8 cellular contexts compared by ENCODE assay signal in genomic region chr12:51953011-51953568, GRCh38. TPM values are rescaled to one million over a fixed set of nuclear protein-coding genes. Genes with fewer than 3 reads are reported as not detected.
DNase-seq lines count a peak whose midpoint lies in the region.

No MANE protein-coding gene starts in this region.

- peaks cover 21% of the 10 kb centered on the region for H3K4me1 Mint-ChIP-seq in T-helper 1 cell treated with Interleukin-12 subunit alpha and Interleukin-12 subunit beta and Interleukin-4 antibody, amounts not matched to agents 30 μg/mL and 1 μg/mL, for 36 hours (ENCODE audit: low read depth)
- H3K4me1 Mint-ChIP-seq in activated naive CD8-positive, alpha-beta T cell treated with anti-CD3 and anti-CD28 coated beads for 36 hours: peaks cover 44% of the 10 kb centered on the region

- H3K4me3 Mint-ChIP-seq in T-helper 1 cell treated with Interleukin-12 subunit alpha and Interleukin-12 subunit beta and Interleukin-4 antibody, amounts not matched to agents 30 μg/mL and 1 μg/mL, for 36 hours: peak overlapping the region; percentile 73
- peak overlapping the region; percentile 83 for H3K4me3 Mint-ChIP-seq in activated naive CD8-positive, alpha-beta T cell treated with anti-CD3 and anti-CD28 coated beads for 36 hours

- H3K36me3 Mint-ChIP-seq in T-helper 1 cell treated with Interleukin-12 subunit alpha and Interleukin-12 subunit beta and Interleukin-4 antibody, amounts not matched to agents 30 μg/mL and 1 μg/mL, for 36 hours (ENCODE audit: low read depth): no peaks in the 10 kb centered on the region
- no peaks in the 10 kb centered on the region for H3K36me3 Mint-ChIP-seq in activated naive CD8-positive, alpha-beta T cell treated with anti-CD3 and anti-CD28 coated beads for 36 hours

- no peak overlapping the region for H3K27ac Mint-ChIP-seq in T-helper 1 cell treated with Interleukin-12 subunit alpha and Interleukin-12 subunit beta and Interleukin-4 antibody, amounts not matched to agents 30 μg/mL and 1 μg/mL, for 36 hours
- H3K27ac Mint-ChIP-seq in activated naive CD8-positive, alpha-beta T cell treated with anti-CD3 and anti-CD28 coated beads for 36 hours: peak overlapping the region; percentile 39

- peaks cover 66% of the 10 kb centered on the region for H3K27me3 Mint-ChIP-seq in T-helper 1 cell treated with Interleukin-12 subunit alpha and Interleukin-12 subunit beta and Interleukin-4 antibody, amounts not matched to agents 30 μg/mL and 1 μg/mL, for 36 hours (ENCODE audit: low read depth)
- H3K27me3 Mint-ChIP-seq in activated naive CD8-positive, alpha-beta T cell treated with anti-CD3 and anti-CD28 coated beads for 36 hours: peaks cover 10% of the 10 kb centered on the region

- H3K9me3 Mint-ChIP-seq in T-helper 1 cell treated with Interleukin-12 subunit alpha and Interleukin-12 subunit beta and Interleukin-4 antibody, amounts not matched to agents 30 μg/mL and 1 μg/mL, for 36 hours: no peaks in the 10 kb centered on the region
- no peaks in the 10 kb centered on the region for H3K9me3 Mint-ChIP-seq in activated naive CD8-positive, alpha-beta T cell treated with anti-CD3 and anti-CD28 coated beads for 36 hours

- no peak for DNase-seq in T-helper 1 cell
- no peak for DNase-seq in activated naive CD8-positive, alpha-beta T cell treated with anti-CD3 and anti-CD28 coated beads for 36 hours
- peak; percentile 29 for DNase-seq in kidney tubule cell (ENCODE audit: low spot score)
- DNase-seq in superior temporal gyrus (ENCODE audit: extremely low spot score): peak; percentile 42
- no peak for DNase-seq in epidermal melanocyte (ENCODE audit: insufficient read length, low spot score)
- no peak for DNase-seq in HK-2 (ENCODE audit: unreplicated experiment)
- no peak for DNase-seq in activated CD4-positive, alpha-beta T cell treated with anti-CD3 and anti-CD28 coated beads, Interleukin-2, amount 50 U/mL, for 1 hour

RNA-seq across cellular contexts. Expression of gene ACVR1B, which starts 1.6 kb away (rescaled TPM):
- total RNA-seq in activated naive CD8-positive, alpha-beta T cell treated with anti-CD3 and anti-CD28 coated beads for 36 hours: 10 to 100 TPM in 1 of 2 experiments, 1 to 10 TPM in 1; 9.9 to 10.2 TPM

RNA-seq across cellular contexts. Expression of gene ACVRL1, which starts 45.8 kb away (rescaled TPM):
- not detected for total RNA-seq in activated naive CD8-positive, alpha-beta T cell treated with anti-CD3 and anti-CD28 coated beads for 36 hours

RNA-seq across cellular contexts. Expression of gene TAMALIN, which starts 53.7 kb away (rescaled TPM):
- total RNA-seq in activated naive CD8-positive, alpha-beta T cell treated with anti-CD3 and anti-CD28 coated beads for 36 hours: 10 to 100 TPM in 1 of 2 experiments, 1 to 10 TPM in 1; 9.1 to 11.3 TPM

Comparison
In these comparisons a context has a peak if more than half of its experiments do, and no peak if none do; other contexts are left out.
1. DNase-seq: peak in kidney tubule cell (single experiment) and superior temporal gyrus (single experiment); none in T-helper 1 cell (0 of 5), activated naive CD8-positive, alpha-beta T cell treated with anti-CD3 and anti-CD28 coated beads for 36 hours (single experiment), epidermal melanocyte (single experiment), HK-2 (single experiment) and activated CD4-positive, alpha-beta T cell treated with anti-CD3 and anti-CD28 coated beads, Interleukin-2, amount 50 U/mL, for 1 hour (single experiment).